Comparison of ENCODE assay signal across 8 cellular contexts in the genomic region with DNA sequence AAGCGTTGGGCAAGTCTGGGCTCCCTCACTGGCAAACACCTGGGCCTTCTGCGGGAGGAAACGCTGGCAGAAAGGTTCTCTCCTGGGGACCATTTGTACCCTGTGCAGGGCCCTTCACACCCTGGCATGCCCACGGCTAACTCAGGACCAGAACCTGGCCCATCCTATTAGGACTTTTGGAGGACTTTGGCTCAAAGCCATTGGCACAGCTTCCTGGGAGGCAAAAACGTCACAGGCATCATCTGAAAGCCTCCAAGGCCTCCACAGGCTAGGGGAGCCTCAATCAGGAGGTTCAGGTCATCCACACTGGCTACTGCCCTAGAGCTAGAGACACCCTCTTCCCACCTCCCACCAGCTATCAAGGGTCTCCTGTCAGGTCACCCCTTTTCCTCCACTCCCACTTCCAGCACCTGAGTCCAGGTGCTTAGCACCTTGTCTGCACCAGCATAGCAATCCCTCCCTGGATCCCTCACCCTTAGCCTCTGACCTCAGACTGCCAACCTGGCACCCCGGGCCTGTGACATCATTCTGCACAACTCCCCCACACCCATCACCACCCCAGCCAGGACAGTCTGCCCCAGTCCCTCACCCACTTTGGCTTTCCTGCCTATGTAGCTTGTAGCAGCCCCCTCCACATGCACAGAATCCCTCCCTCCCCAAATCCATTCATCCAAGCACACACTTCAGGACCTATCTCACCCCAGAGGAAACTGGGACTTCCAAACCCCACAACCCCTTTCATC. TPM values are rescaled to one million over a fixed set of nuclear protein-coding genes. Genes with fewer than 3 reads are reported as not detected.
DNase-seq lines count a peak whose midpoint lies in the region; ATAC-seq and TF ChIP-seq lines count a peak whose summit lies in the region.

No MANE protein-coding gene starts in this region.

- DNase-seq in Caco-2 (no peak), T-cell (no peak), prostate gland (ENCODE audit: low spot score) (no peak), CD1c-positive myeloid dendritic cell (ENCODE audit: extremely low spot score) (no peak), LoVo (ENCODE audit: low spot score) (no peak), ecto neural progenitor cell (ENCODE audit: low spot score) (no peak), T1000 (lab: John Stamatoyannopoulos, UW) (no peak)

- CTCF ChIA-PET in Caco-2 (lab: Charles Lee): interaction anchor here (1.6 kb wide), 1 partner anchor 30 kb away, joined by 8 read pairs; no protein-coding TSS in a partner anchor
- CTCF ChIA-PET in T-cell (lab: Charles Lee): interaction anchor here in 1 of 2 donors (0.6 kb wide), 1 partner anchor 81 kb away, joined by 5 read pairs; no protein-coding TSS in a partner anchor

- H3K27ac ChIP-seq in gastroesophageal sphincter (peak overlapping the region; percentile 88 to 99 (median 97)), prostate gland (peak overlapping the region; percentile 90 to 96)

- H3K27me3 Mint-ChIP-seq in Caco-2 (ENCODE audit: insufficient read depth, unreplicated experiment) (no peaks in the 10 kb centered on the region), T-cell (no peaks in the 10 kb centered on the region)

- peaks cover 6% of the 10 kb centered on the region for H3K36me3 ChIP-seq in Caco-2 (ENCODE audit: control insufficient read depth, insufficient read depth, low read length)
- H3K36me3 ChIP-seq in gastroesophageal sphincter: peaks cover 0 to 13% of the 10 kb centered on the region in 2 donors
- no peaks in the 10 kb centered on the region for H3K36me3 ChIP-seq in prostate gland

- no peaks in the 10 kb centered on the region for H3K9me3 Mint-ChIP-seq in Caco-2 (ENCODE audit: unreplicated experiment)
- H3K9me3 Mint-ChIP-seq in T-cell: no peaks in the 10 kb centered on the region

- no peaks in the 10 kb centered on the region for H3K9me3 ChIP-seq in Caco-2
- H3K9me3 ChIP-seq in gastroesophageal sphincter: no peaks in the 10 kb centered on the region
- H3K9me3 ChIP-seq in prostate gland: no peaks in the 10 kb centered on the region

- H3K27ac Mint-ChIP-seq in Caco-2 (ENCODE audit: unreplicated experiment): no peak overlapping the region
- no peak overlapping the region for H3K27ac Mint-ChIP-seq in T-cell

- H3K4me1 ChIP-seq in Caco-2 (peaks cover 75% of the 10 kb centered on the region), gastroesophageal sphincter (peaks cover 6 to 78% (median 44%) of the 10 kb centered on the region in 3 donors), prostate gland (replicated peaks) (peaks cover 32% of the 10 kb centered on the region)

- 32% methylated on average over 6 of the region's 6 CpGs; no CpG with 5 or more reads in 1 of the 2 donors for WGBS in gastroesophageal sphincter (ENCODE audit: low coverage in 1 of 2), 2 donors
- 14% methylated on average over 6 of the region's 6 CpGs for WGBS in prostate gland

- H3K27me3 ChIP-seq in Caco-2 (replicated peaks; ENCODE audit: control insufficient read depth, insufficient read depth, low read length) (no peaks in the 10 kb centered on the region), gastroesophageal sphincter (no peaks in the 10 kb centered on the region), prostate gland (replicated peaks; ENCODE audit: insufficient read depth) (no peaks in the 10 kb centered on the region)

- H3K36me3 Mint-ChIP-seq in Caco-2 (ENCODE audit: insufficient read depth, unreplicated experiment) (peaks cover 77% of the 10 kb centered on the region), T-cell (peaks cover 4% of the 10 kb centered on the region)

- no peak for TF ChIP-seq POLR2A in gastroesophageal sphincter (IDR thresholded peaks at IDR 0.05)
- TF ChIP-seq POLR2A in prostate gland (IDR thresholded peaks at IDR 0.05): no peak

- no peak for TF ChIP-seq EP300 in gastroesophageal sphincter (IDR thresholded peaks at IDR 0.05)

- TF ChIP-seq CTCF in Caco-2 (IDR thresholded peaks at IDR 0.05; ENCODE audit: insufficient read depth in 1 of 2, low read depth in 1 of 2, low read length in 1 of 2, severe bottlenecking in 1 of 2, unreplicated experiment in 1 of 2) (no peak), gastroesophageal sphincter (IDR thresholded peaks at IDR 0.05) (no peak), prostate gland (IDR thresholded peaks at IDR 0.05) (no peak)

- H3K4me3 Mint-ChIP-seq in Caco-2 (ENCODE audit: unreplicated experiment) (peak overlapping the region; percentile 98), T-cell (peak overlapping the region; percentile 75 to 83 (median 77))

- ATAC-seq in T-cell (replicated peaks in 1 of 4) (no peak), gastroesophageal sphincter (peak; percentile 3)

- TSS peak; percentile 33 for BruUV-seq in Caco-2 (replicated peaks; lab: Mats Ljungman, UMichigan)

- peaks cover 54% of the 10 kb centered on the region for H3K4me1 Mint-ChIP-seq in Caco-2 (ENCODE audit: low read depth, unreplicated experiment)
- H3K4me1 Mint-ChIP-seq in T-cell: peaks cover 22 to 24% (median 23%) of the 10 kb centered on the region in 3 donors

- POLR2A ChIA-PET in Caco-2 (lab: Charles Lee) (interaction anchor here (0.6 to 2.8 kb wide), 5 partner anchors 9 to 286 kb away, joined by 3 to 12 read pairs (median 4); a partner anchor contains a TSS), T-cell (lab: Charles Lee) (interaction anchor here in 1 of 2 donors (0.6 kb wide), 1 partner anchor 66 kb away, joined by 5 read pairs; no protein-coding TSS in a partner anchor)

- intact Hi-C loops in Caco-2 (cut with micrococcal nuclease; ENCODE audit: unreplicated experiment): loop anchor here (1.0 kb wide), 1 partner anchor 198 kb away; no protein-coding TSS in a partner anchor
- intact Hi-C loops in prostate gland (cut with DNase I): loop anchor here (2.0 to 10.0 kb wide), 3 partner anchors 28 to 198 kb away; a partner anchor contains a TSS

- H3K4me3 ChIP-seq in Caco-2 (ENCODE audit: low read depth, low read length): peak overlapping the region; percentile 84
- peak overlapping the region; percentile 74 to 97 for H3K4me3 ChIP-seq in gastroesophageal sphincter
- peak overlapping the region; percentile 74 to 75 for H3K4me3 ChIP-seq in prostate gland

RNA-seq across cellular contexts. Expression of a gene that starts 0.6 kb away (rescaled TPM):
- total RNA-seq in Caco-2 (2022) (149 and 164 TPM in 2 replicates), T-cell (1 to 10 TPM; 2.5 to 6.9 (median 5.9) TPM), gastroesophageal sphincter (100 to 1,000 TPM; 125 to 186 (median 147) TPM), prostate gland (100 to 1,000 TPM; 115 to 182 TPM)

RNA-seq across cellular contexts. Expression of a gene that starts 9.4 kb away (rescaled TPM):
- 48.9 and 59.5 TPM in 2 replicates for total RNA-seq in Caco-2 (2022)
- 1 to 10 TPM; 5.0 to 7.9 (median 6.4) TPM for total RNA-seq in T-cell
- 10 to 100 TPM; 10.2 to 32.6 (median 26.3) TPM for total RNA-seq in gastroesophageal sphincter
- 10 to 100 TPM; 12.7 to 14.8 TPM for total RNA-seq in prostate gland

RNA-seq across cellular contexts. Expression of a gene that starts 9.5 kb away (rescaled TPM):
- total RNA-seq in Caco-2 (2022) (205 and 227 TPM in 2 replicates), T-cell (100 to 1,000 TPM; 216 to 245 (median 229) TPM), gastroesophageal sphincter (100 to 1,000 TPM; 200 to 329 (median 260) TPM), prostate gland (100 to 1,000 TPM; 310 to 446 TPM)

RNA-seq across cellular contexts. Expression of a gene that starts 16.0 kb away (rescaled TPM):
- total RNA-seq in Caco-2 (2022) (14.4 and 15.9 TPM in 2 replicates), T-cell (10 to 100 TPM in 3 of 5 donors, 1 to 10 TPM in 2; 7.8 to 14.9 (median 12.8) TPM), gastroesophageal sphincter (1 to 10 TPM; 3.0 to 6.8 (median 5.2) TPM), prostate gland (10 to 100 TPM in 1 of 2 donors, 1 to 10 TPM in 1; 7.7 to 16.5 TPM)

RNA-seq across cellular contexts. Expression of a gene that starts 58.5 kb away (rescaled TPM):
- total RNA-seq in Caco-2 (2022): 1.7 and 2.3 TPM in 2 replicates
- not detected for total RNA-seq in T-cell
- not detected for total RNA-seq in gastroesophageal sphincter
- total RNA-seq in prostate gland: under 1 TPM in 1 of 2 donors, not detected in 1; 0.68 TPM

Comparison
In these comparisons a context has a peak if more than half of its experiments do, and no peak if none do; other contexts are left out.
1. RNA of a gene that starts 0.6 kb away (total RNA-seq): 115 to 182 TPM in prostate gland, 125 to 186 TPM in gastroesophageal sphincter and 149 to 164 TPM in Caco-2; 2.5 to 6.9 TPM in T-cell; every median in the first group is over 10 times any median in the second.
2. Peak in every context shown above with its lines, with median percentiles within 50 percentile points of each other: H3K4me3 ChIP-seq.